ENCODE assay signal across 2 cellular contexts in the genomic region with DNA sequence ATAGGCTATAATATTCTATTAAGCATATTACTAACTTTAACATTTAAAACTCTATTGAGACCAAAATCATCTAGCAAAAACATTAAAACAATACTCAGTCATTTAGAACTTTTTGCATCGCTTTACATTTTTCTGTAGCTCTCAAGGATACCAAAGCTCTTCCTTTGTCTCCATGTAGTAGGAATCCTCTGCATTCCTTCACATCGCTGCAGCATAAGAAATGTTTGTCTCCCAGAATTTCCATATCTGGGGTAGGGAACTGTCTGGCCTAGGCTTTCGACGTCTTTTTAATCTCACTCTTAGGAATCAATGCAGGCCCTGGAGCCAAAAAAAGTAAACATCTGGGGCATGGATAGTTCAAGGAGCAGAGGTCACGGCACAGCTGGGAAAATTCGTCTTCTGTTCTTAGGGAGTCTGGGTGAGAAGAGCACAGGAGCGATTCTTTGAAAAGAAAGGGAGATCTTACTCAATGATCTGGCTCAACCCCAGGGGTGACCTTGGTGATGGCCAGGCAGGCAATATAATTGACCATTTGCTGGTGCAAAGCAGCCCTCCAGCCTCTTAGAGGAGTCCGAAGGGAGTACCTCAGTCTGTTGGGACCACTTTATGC.
TF ChIP-seq lines count a peak whose summit lies in the region.

No MANE protein-coding gene starts in this region.

TF ChIP-seq in GM23338, 12 proteins besides CTCF, POLR2A, EP300 and RAD21 (continues in another document):
- TF ChIP-seq EZH2 (IDR thresholded peaks at IDR 0.05; ENCODE audit: low read depth, unreplicated experiment) (no peak), JUNB (IDR thresholded peaks at IDR 0.05; ENCODE audit: unreplicated experiment) (no peak), NANOG (IDR thresholded peaks at IDR 0.05; ENCODE audit: borderline replicate concordance) (no peak), EZH2phosphoT487 (IDR thresholded peaks at IDR 0.05; ENCODE audit: unreplicated experiment) (no peak), ZNF331 (CRISPR knock-in tag; IDR thresholded peaks at IDR 0.05; ENCODE audit: low read depth) (no peak), ZNF114 (CRISPR knock-in tag; IDR thresholded peaks at IDR 0.05) (no peak)
- TF ChIP-seq, protein P1, sequence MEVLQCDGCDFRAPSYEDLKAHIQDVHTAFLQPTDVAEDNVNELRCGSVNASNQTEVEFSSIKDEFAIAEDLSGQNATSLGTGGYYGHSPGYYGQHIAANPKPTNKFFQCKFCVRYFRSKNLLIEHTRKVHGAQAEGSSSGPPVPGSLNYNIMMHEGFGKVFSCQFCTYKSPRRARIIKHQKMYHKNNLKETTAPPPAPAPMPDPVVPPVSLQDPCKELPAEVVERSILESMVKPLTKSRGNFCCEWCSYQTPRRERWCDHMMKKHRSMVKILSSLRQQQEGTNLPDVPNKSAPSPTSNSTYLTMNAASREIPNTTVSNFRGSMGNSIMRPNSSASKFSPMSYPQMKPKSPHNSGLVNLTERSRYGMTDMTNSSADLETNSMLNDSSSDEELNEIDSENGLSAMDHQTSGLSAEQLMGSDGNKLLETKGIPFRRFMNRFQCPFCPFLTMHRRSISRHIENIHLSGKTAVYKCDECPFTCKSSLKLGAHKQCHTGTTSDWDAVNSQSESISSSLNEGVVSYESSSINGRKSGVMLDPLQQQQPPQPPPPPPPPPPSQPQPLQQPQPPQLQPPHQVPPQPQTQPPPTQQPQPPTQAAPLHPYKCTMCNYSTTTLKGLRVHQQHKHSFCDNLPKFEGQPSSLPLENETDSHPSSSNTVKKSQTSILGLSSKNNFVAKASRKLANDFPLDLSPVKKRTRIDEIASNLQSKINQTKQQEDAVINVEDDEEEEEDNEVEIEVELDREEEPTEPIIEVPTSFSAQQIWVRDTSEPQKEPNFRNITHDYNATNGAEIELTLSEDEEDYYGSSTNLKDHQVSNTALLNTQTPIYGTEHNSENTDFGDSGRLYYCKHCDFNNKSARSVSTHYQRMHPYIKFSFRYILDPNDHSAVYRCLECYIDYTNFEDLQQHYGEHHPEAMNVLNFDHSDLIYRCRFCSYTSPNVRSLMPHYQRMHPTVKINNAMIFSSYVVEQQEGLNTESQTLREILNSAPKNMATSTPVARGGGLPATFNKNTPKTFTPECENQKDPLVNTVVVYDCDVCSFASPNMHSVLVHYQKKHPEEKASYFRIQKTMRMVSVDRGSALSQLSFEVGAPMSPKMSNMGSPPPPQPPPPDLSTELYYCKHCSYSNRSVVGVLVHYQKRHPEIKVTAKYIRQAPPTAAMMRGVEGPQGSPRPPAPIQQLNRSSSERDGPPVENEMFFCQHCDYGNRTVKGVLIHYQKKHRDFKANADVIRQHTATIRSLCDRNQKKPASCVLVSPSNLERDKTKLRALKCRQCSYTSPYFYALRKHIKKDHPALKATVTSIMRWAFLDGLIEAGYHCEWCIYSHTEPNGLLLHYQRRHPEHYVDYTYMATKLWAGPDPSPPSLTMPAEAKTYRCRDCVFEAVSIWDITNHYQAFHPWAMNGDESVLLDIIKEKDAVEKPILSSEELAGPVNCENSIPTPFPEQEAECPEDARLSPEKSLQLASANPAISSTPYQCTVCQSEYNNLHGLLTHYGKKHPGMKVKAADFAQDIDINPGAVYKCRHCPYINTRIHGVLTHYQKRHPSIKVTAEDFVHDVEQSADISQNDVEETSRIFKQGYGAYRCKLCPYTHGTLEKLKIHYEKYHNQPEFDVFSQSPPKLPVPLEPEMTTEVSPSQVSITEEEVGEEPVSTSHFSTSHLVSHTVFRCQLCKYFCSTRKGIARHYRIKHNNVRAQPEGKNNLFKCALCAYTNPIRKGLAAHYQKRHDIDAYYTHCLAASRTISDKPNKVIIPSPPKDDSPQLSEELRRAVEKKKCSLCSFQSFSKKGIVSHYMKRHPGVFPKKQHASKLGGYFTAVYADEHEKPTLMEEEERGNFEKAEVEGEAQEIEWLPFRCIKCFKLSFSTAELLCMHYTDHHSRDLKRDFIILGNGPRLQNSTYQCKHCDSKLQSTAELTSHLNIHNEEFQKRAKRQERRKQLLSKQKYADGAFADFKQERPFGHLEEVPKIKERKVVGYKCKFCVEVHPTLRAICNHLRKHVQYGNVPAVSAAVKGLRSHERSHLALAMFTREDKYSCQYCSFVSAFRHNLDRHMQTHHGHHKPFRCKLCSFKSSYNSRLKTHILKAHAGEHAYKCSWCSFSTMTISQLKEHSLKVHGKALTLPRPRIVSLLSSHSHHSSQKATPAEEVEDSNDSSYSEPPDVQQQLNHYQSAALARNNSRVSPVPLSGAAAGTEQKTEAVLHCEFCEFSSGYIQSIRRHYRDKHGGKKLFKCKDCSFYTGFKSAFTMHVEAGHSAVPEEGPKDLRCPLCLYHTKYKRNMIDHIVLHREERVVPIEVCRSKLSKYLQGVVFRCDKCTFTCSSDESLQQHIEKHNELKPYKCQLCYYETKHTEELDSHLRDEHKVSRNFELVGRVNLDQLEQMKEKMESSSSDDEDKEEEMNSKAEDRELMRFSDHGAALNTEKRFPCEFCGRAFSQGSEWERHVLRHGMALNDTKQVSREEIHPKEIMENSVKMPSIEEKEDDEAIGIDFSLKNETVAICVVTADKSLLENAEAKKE (CRISPR knock-in tag; IDR thresholded peaks at IDR 0.05): no peak
- TF ChIP-seq, protein P2, sequence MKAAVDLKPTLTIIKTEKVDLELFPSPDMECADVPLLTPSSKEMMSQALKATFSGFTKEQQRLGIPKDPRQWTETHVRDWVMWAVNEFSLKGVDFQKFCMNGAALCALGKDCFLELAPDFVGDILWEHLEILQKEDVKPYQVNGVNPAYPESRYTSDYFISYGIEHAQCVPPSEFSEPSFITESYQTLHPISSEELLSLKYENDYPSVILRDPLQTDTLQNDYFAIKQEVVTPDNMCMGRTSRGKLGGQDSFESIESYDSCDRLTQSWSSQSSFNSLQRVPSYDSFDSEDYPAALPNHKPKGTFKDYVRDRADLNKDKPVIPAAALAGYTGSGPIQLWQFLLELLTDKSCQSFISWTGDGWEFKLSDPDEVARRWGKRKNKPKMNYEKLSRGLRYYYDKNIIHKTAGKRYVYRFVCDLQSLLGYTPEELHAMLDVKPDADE (IDR thresholded peaks at IDR 0.05): no peak
- TF ChIP-seq, protein P3, sequence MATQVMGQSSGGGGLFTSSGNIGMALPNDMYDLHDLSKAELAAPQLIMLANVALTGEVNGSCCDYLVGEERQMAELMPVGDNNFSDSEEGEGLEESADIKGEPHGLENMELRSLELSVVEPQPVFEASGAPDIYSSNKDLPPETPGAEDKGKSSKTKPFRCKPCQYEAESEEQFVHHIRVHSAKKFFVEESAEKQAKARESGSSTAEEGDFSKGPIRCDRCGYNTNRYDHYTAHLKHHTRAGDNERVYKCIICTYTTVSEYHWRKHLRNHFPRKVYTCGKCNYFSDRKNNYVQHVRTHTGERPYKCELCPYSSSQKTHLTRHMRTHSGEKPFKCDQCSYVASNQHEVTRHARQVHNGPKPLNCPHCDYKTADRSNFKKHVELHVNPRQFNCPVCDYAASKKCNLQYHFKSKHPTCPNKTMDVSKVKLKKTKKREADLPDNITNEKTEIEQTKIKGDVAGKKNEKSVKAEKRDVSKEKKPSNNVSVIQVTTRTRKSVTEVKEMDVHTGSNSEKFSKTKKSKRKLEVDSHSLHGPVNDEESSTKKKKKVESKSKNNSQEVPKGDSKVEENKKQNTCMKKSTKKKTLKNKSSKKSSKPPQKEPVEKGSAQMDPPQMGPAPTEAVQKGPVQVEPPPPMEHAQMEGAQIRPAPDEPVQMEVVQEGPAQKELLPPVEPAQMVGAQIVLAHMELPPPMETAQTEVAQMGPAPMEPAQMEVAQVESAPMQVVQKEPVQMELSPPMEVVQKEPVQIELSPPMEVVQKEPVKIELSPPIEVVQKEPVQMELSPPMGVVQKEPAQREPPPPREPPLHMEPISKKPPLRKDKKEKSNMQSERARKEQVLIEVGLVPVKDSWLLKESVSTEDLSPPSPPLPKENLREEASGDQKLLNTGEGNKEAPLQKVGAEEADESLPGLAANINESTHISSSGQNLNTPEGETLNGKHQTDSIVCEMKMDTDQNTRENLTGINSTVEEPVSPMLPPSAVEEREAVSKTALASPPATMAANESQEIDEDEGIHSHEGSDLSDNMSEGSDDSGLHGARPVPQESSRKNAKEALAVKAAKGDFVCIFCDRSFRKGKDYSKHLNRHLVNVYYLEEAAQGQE (IDR thresholded peaks at IDR 0.05; ENCODE audit: unreplicated experiment): no peak

TF ChIP-seq in K562, 482 proteins besides CTCF, POLR2A, EP300 and RAD21:
- TF ChIP-seq NR2C1 (IDR thresholded peaks at IDR 0.05) (peak; percentile 61), NR2C1 (tag; IDR thresholded peaks at IDR 0.05) (peak; percentile 62), ZNF134 (CRISPR knock-in tag; conservative IDR thresholded peaks at IDR 0.05) (no peak), NR2C2 (CRISPR knock-in tag; IDR thresholded peaks at IDR 0.05) (no peak), NR2C2 (tag; IDR thresholded peaks at IDR 0.05) (peak; percentile 24; the same call in 1 of the 2 replicates), CBFA2T3 (IDR thresholded peaks at IDR 0.05) (peak; percentile 33), SRF (CRISPR knock-in tag; IDR thresholded peaks at IDR 0.05) (no peak), TAL1 (IDR thresholded peaks at IDR 0.05) (0 out of 2 replicates have a peak, but pooled peaks have one; percentile 5), ZC3H11A (IDR thresholded peaks at IDR 0.05; ENCODE audit: low read depth, low read length) (no peak)
